19 cellular contexts compared by ENCODE assay signal in the genomic region with DNA sequence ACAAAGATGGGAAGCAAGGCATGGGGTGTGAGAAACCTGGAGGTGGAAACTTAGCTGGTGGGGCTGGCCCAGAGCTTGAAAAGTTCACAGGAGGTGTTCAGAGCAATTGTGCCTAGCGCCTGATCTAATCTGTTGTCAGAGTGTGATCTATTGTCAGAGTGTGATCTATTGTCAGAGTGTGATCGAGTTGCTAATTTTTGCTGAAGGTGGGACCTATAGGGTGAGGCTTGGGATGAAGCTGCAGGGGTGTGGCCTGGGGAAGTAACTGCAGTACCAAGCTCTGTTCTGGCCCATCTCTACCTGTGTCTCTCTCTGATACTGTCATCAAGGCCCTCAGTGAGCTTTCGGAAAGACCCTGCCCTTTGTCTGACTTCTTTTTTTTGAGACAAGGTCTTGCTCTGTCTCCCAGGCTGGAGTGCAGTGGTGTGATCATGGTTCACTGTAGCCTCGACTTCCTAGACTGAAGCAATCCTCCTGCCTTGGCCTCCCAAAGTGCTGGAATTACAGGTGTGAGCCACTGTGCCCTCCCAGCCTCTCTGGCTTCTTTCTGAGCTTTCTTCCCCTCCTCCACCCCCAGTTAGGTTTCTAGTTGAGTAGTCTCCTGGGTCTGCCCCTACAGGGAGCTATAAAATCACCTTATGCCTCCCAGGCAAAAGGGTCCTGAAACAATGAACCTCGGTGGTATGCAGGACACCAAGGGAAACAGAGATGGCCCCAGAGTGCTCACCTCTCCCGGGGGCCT. TPM values are rescaled to one million over a fixed set of nuclear protein-coding genes. Genes with fewer than 3 reads are reported as not detected.
DNase-seq lines count a peak whose midpoint lies in the region; ATAC-seq, FAIRE-seq and TF ChIP-seq lines count a peak whose summit lies in the region.
"Had no signal": no experiment of that assay in that cellular context is flagged by ENCODE, and none has a peak within 500 bp of the region (broad histone marks: within the 10 kb centered on the region; RNA-seq: fewer than 3 reads in every experiment).

No MANE protein-coding gene starts in this region.

- DNase-seq in CD4-positive, CD25-positive, alpha-beta regulatory T cell = no peak
- DNase-seq in GM12878 (ENCODE audit: low read depth, low spot score) (no peak), neuronal stem cell (ENCODE audit: low spot score) (no peak), SW480 (ENCODE audit: low spot score) (no peak), ureter (ENCODE audit: low spot score) (no peak)
- DNase-seq: activated CD4-positive, alpha-beta memory T cell treated with anti-CD3 and anti-CD28 coated beads, Interleukin-2, amount 10 ng/mL, durations not matched to agents 7 days and 5 days; DMS 273 treated with DMSO at 0.1 percent for 48 hours; effector CD8-positive, alpha-beta T cell; GF-D8; Kasumi-1; left ventricle myocardium inferior; NCI-H1092 treated with DMSO at 0.1 percent for 48 hours; Peyer's patch; sigmoid colon; stomach; uterus had no signal

- no TSS peak for BruUV-seq in GM12878 (replicated peaks; lab: Mats Ljungman, UMichigan)

- H3K9ac ChIP-seq in GM12878 (ENCODE audit: control insufficient read depth, insufficient read depth, low read length) (no peak overlapping the region), neuronal stem cell (ENCODE audit: low read depth, low read length, poor library complexity) (no peak overlapping the region)

- FAIRE-seq in GM12878 (lab: Jason Lieb, UNC) = no peak
- FAIRE-seq: GM12891 had no signal

- H2BK12ac ChIP-seq in neuronal stem cell (ENCODE audit: low read length) = no peak overlapping the region

- intact Hi-C loops in GM12878 (cut with micrococcal nuclease; ENCODE audit: unreplicated experiment) = no loop called here

- H3K4me2 ChIP-seq in GM12878 (ENCODE audit: control insufficient read depth, insufficient read depth) (no peak overlapping the region), neuronal stem cell (ENCODE audit: insufficient read depth, low read length, poor library complexity, severe bottlenecking) (no peak overlapping the region)

- H3K36me3 ChIP-seq in CD4-positive, CD25-positive, alpha-beta regulatory T cell (ENCODE audit: control insufficient read depth, insufficient read depth, low read length) = no peaks in the 10 kb centered on the region
- H3K36me3 ChIP-seq in GM12878 (ENCODE audit: control insufficient read depth in 2 of 2, insufficient read depth in 2 of 2, low read length in 1 of 2) (no peaks in the 10 kb centered on the region), neuronal stem cell (replicated peaks in 1 of 2; ENCODE audit: control insufficient read depth in 2 of 2, insufficient read depth in 2 of 2, low read length in 2 of 2) (no peaks in the 10 kb centered on the region)
- H3K36me3 ChIP-seq: left ventricle myocardium inferior, Peyer's patch, sigmoid colon, stomach, uterus had no signal

- TF ChIP-seq EP300 in GM12878 (IDR thresholded peaks at IDR 0.05; ENCODE audit: borderline replicate concordance in 1 of 2, control insufficient read depth in 1 of 2, low read depth in 2 of 2, low read length in 2 of 2) = no peak

- CTCF ChIA-PET in GM12878 (lab: Yijun Ruan, JAX) = interaction anchor here (0.9 to 2.4 kb wide), 4 partner anchors 11 to 81 kb away, joined by 3 to 16 read pairs (median 4); no protein-coding TSS in a partner anchor

- peaks cover 5% of the 10 kb centered on the region for H3K27me3 Mint-ChIP-seq in CD4-positive, CD25-positive, alpha-beta regulatory T cell

- peak overlapping the region; percentile 88 for H3K18ac ChIP-seq in neuronal stem cell (ENCODE audit: low read length)

- TF ChIP-seq POLR2A in GM12878 (IDR thresholded peaks at IDR 0.05; ENCODE audit: low read depth, low read length) = no peak

- H2BK15ac ChIP-seq in neuronal stem cell (ENCODE audit: low read length) = peak overlapping the region; percentile 83

- no peak overlapping the region for H3K27ac ChIP-seq in CD4-positive, CD25-positive, alpha-beta regulatory T cell (ENCODE audit: insufficient read depth, low read length, poor library complexity, severe bottlenecking)
- H3K27ac ChIP-seq in GM12878 (ENCODE audit: control insufficient read depth, insufficient read depth) (no peak overlapping the region), neuronal stem cell (replicated peaks; ENCODE audit: low read length) (no peak overlapping the region)
- H3K27ac ChIP-seq: left ventricle myocardium inferior, Peyer's patch, sigmoid colon, stomach, uterus had no signal

- H3K4me3 ChIP-seq in CD4-positive, CD25-positive, alpha-beta regulatory T cell (ENCODE audit: low read depth, low read length) = no peak overlapping the region
- no peak overlapping the region for H3K4me3 ChIP-seq in GM12878
- no peak overlapping the region for H3K4me3 ChIP-seq in neuronal stem cell (ENCODE audit: low read length in 2 of 2)
- H3K4me3 ChIP-seq: left ventricle myocardium inferior, Peyer's patch, sigmoid colon, stomach, uterus had no signal

- 0% methylated on average over 6 of the region's 6 CpGs for WGBS in GM12878 (ENCODE audit: insufficient coverage, insufficient replicate concordance, low lambda C conversion rate, missing lambda C conversion rate)
- no CpG with 5 or more reads among the region's 6 CpGs for WGBS in neuronal stem cell (ENCODE audit: extremely low coverage in 2 of 2, insufficient read length in 2 of 2, insufficient replicate concordance in 1 of 2), 2 donors

- no peaks in the 10 kb centered on the region for H3K9me3 ChIP-seq in CD4-positive, CD25-positive, alpha-beta regulatory T cell (ENCODE audit: control insufficient read depth in 2 of 2, low read length in 2 of 2)
- H3K9me3 ChIP-seq in GM12878 (replicated peaks; ENCODE audit: control insufficient read depth, insufficient read depth, low read length) (no peaks in the 10 kb centered on the region), neuronal stem cell (replicated peaks in 1 of 2; ENCODE audit: control insufficient read depth in 2 of 2, insufficient read depth in 1 of 2, low read depth in 1 of 2, low read length in 2 of 2) (no peaks in the 10 kb centered on the region)
- H3K9me3 ChIP-seq: left ventricle myocardium inferior, Peyer's patch, sigmoid colon, stomach, uterus had no signal

- no peaks in the 10 kb centered on the region for H4K20me1 ChIP-seq in GM12878 (ENCODE audit: control insufficient read depth, insufficient read depth)

- H3K27ac Mint-ChIP-seq in CD4-positive, CD25-positive, alpha-beta regulatory T cell = peak overlapping the region in 2 of 3 donors; percentile 4 to 17
- H3K27ac Mint-ChIP-seq: activated CD4-positive, alpha-beta memory T cell treated with anti-CD3 and anti-CD28 coated beads, Interleukin-2, amount 10 ng/mL, durations not matched to agents 7 days and 5 days had no signal

- no peak overlapping the region for H4K8ac ChIP-seq in neuronal stem cell (ENCODE audit: low read depth, low read length)

- H3K4ac ChIP-seq in neuronal stem cell (ENCODE audit: low read length) = no peak overlapping the region

- in situ Hi-C loops in GM12878 (cut with MboI) = no loop called here

- no peaks in the 10 kb centered on the region for H3K4me1 ChIP-seq in CD4-positive, CD25-positive, alpha-beta regulatory T cell (ENCODE audit: control insufficient read depth, insufficient read depth, low read length, poor library complexity, severe bottlenecking)
- H3K4me1 ChIP-seq in GM12878 (ENCODE audit: control insufficient read depth, insufficient read depth, low read length) (no peaks in the 10 kb centered on the region; the same call in 1 of the 2 replicates), neuronal stem cell (ENCODE audit: control insufficient read depth in 2 of 2, insufficient read depth in 1 of 2, low read depth in 1 of 2, low read length in 2 of 2) (peaks cover 30 to 46% of the 10 kb centered on the region in 2 donors)
- H3K4me1 ChIP-seq: uterus had no signal

- no peak for ATAC-seq in CD4-positive, CD25-positive, alpha-beta regulatory T cell (ENCODE audit: low read depth in 2 of 2)
- ATAC-seq in GM18511 (IDR thresholded peaks at IDR 0.05; ENCODE audit: unreplicated experiment) (peak; percentile 41), GM12878 (peak; percentile 62), HG02623 (IDR thresholded peaks at IDR 0.05; ENCODE audit: unreplicated experiment) (no peak)

- RAD21 ChIA-PET in GM12878 (lab: Charles Lee; ENCODE audit: unreplicated experiment) = interaction anchor here (1.6 to 1.8 kb wide), 3 partner anchors 53 to 58 kb away, joined by 5 to 21 read pairs (median 11); no protein-coding TSS in a partner anchor

- no peak overlapping the region for H3K23ac ChIP-seq in neuronal stem cell (ENCODE audit: low read depth, low read length, poor library complexity)

- peaks cover 0 to 1% (median 0%) of the 10 kb centered on the region in 7 donors for H3K9me3 Mint-ChIP-seq in CD4-positive, CD25-positive, alpha-beta regulatory T cell
- H3K9me3 Mint-ChIP-seq: activated CD4-positive, alpha-beta memory T cell treated with anti-CD3 and anti-CD28 coated beads, Interleukin-2, amount 10 ng/mL, durations not matched to agents 7 days and 5 days had no signal

- no peak for TF ChIP-seq CTCF in GM12878 (IDR thresholded peaks at IDR 0.05 in 2 of 3, conservative IDR thresholded peaks at IDR 0.05 in 1 of 3; ENCODE audit: control insufficient read depth in 2 of 3, extremely low read depth in 1 of 3, insufficient read depth in 1 of 3, low read depth in 3 of 3, low read length in 3 of 3)

- H2AFZ ChIP-seq in GM12878 (ENCODE audit: control insufficient read depth, low read depth, low read length) (no peak overlapping the region), neuronal stem cell (ENCODE audit: low read length) (no peak overlapping the region)

- H3K79me1 ChIP-seq in neuronal stem cell (ENCODE audit: low read depth, low read length) = peaks cover 8% of the 10 kb centered on the region

- no peaks in the 10 kb centered on the region for H3K27me3 ChIP-seq in CD4-positive, CD25-positive, alpha-beta regulatory T cell (ENCODE audit: control insufficient read depth, insufficient read depth, low read length)
- peaks cover 0 to 5% of the 10 kb centered on the region in 2 experiments; a peak in 1 of 4 replicates for H3K27me3 ChIP-seq in GM12878 (replicated peaks in 1 of 2; ENCODE audit: control insufficient read depth in 2 of 2, insufficient read depth in 2 of 2, low read length in 1 of 2)
- H3K27me3 ChIP-seq in neuronal stem cell (ENCODE audit: control insufficient read depth in 3 of 3, insufficient read depth in 3 of 3, low read depth in 1 of 3, low read length in 3 of 3) = no peaks in the 10 kb centered on the region
- H3K27me3 ChIP-seq: Peyer's patch, sigmoid colon, stomach, uterus had no signal

- H4K91ac ChIP-seq in neuronal stem cell (ENCODE audit: low read depth, low read length, poor library complexity) = peak overlapping the region; percentile 75

- no peak overlapping the region for H3K14ac ChIP-seq in neuronal stem cell (ENCODE audit: low read length)

- peaks cover 0 to 13% (median 3%) of the 10 kb centered on the region in 4 donors for H3K4me1 Mint-ChIP-seq in CD4-positive, CD25-positive, alpha-beta regulatory T cell

- POLR2A ChIA-PET in GM12878 (lab: Charles Lee) = interaction anchor here (0.5 to 0.8 kb wide), 2 partner anchors 54 to 559 kb away, joined by 3 to 4 read pairs; no protein-coding TSS in a partner anchor

- H2AK5ac ChIP-seq in neuronal stem cell (ENCODE audit: low read depth, low read length) = peak overlapping the region; percentile 58

- H2BK120ac ChIP-seq in neuronal stem cell (ENCODE audit: low read depth, low read length) = peak overlapping the region; percentile 7

- H3K79me2 ChIP-seq in GM12878 (ENCODE audit: control insufficient read depth, insufficient read depth, low read length) = no peaks in the 10 kb centered on the region

- TF ChIP-seq RAD21 in GM12878 (IDR thresholded peaks at IDR 0.05; ENCODE audit: insufficient read depth, low read depth, low read length) = no peak

- no peaks in the 10 kb centered on the region for H3K36me3 Mint-ChIP-seq in CD4-positive, CD25-positive, alpha-beta regulatory T cell

- no peak overlapping the region for H3K4me3 Mint-ChIP-seq in CD4-positive, CD25-positive, alpha-beta regulatory T cell
- H3K4me3 Mint-ChIP-seq: activated CD4-positive, alpha-beta memory T cell treated with anti-CD3 and anti-CD28 coated beads, Interleukin-2, amount 10 ng/mL, durations not matched to agents 7 days and 5 days had no signal

- H2BK5ac ChIP-seq in neuronal stem cell (ENCODE audit: low read length) = peak overlapping the region; percentile 70

- SMC1A ChIA-PET in GM12878 (lab: Charles Lee; ENCODE audit: uncharacterized antibody, unreplicated experiment) = interaction anchor here (1.2 to 2.6 kb wide), 3 partner anchors 13 to 56 kb away, joined by 4 to 12 read pairs (median 4); no protein-coding TSS in a partner anchor

RNA-seq across cellular contexts. Expression of a gene that starts 17.5 kb away (rescaled TPM):
- total RNA-seq in CD4-positive, CD25-positive, alpha-beta regulatory T cell = 3.4 TPM
- under 1 TPM in 1 of 4 donors, not detected in 3; 0.35 TPM for polyA plus RNA-seq in CD4-positive, CD25-positive, alpha-beta regulatory T cell
- total RNA-seq in GM12878 (2013; cell fraction: nucleolus; rRNA removed) = 0.59 and 0.86 TPM in 2 replicates
- total RNA-seq in GM12878 (2014; rRNA removed) (0.11 and 0.23 TPM in 2 replicates), GM12878 (2014; rRNA removed; fragmentation: Illumina TruSeq; extraction: Trizol) (not detected in 2 replicates), GM12878 (2021) (0.15 and 0.21 TPM in 2 replicates), ureter (8.4 TPM)
- polyA plus RNA-seq in GM12878 (2011; ENCODE audit: low read depth) = not detected
- polyA plus RNA-seq in GM12878 (2011; rRNA removed) (0.04 and 0.27 TPM in 2 replicates), GM12878 (2014; fragmentation: Illumina TruSeq; extraction: Trizol) (0.32 TPM in 1 of 2 replicates, not detected in the other), GM12878 (2014; fragmentation: Nextera tagmentation; extraction: Ambion mirVana) (under 1 TPM; 0.09 to 0.31 TPM), GM12878 (2014; rRNA removed) (0.08 and 0.13 TPM in 2 replicates), GM12878 (2016; fragmentation: Nextera tagmentation; extraction: Ambion mirVana) (not detected)
- polyA plus RNA-seq in GM12878 (2011; cell fraction: cytosol; rRNA removed) = 0.25 and 0.33 TPM in 2 replicates
- polyA plus RNA-seq in GM12878 (2011; cell fraction: nucleus; rRNA removed) = 0.18 and 0.27 TPM in 2 replicates
- polyA plus RNA-seq in GM12878 (2012) = 0.10 TPM in 1 of 2 replicates, not detected in the other
- polyA minus RNA-seq in GM12878 (2011; rRNA and poly(A)+ RNA removed) = 0.36 TPM in 1 of 2 replicates, not detected in the other
- 1.2 TPM in 1 of 2 replicates, not detected in the other for polyA minus RNA-seq in GM12878 (2011; cell fraction: cytosol; rRNA and poly(A)+ RNA removed)
- not detected in 2 replicates for polyA minus RNA-seq in GM12878 (2011; cell fraction: nucleus; rRNA and poly(A)+ RNA removed)
- 18.2 TPM for polyA plus RNA-seq in neuronal stem cell (2013, experiment 1 of 2)
- polyA plus RNA-seq in neuronal stem cell (2013, experiment 2 of 2) = 16.8 TPM

Comparison
In these comparisons a context has a peak if more than half of its experiments do, and no peak if none do; other contexts are left out.
1. ATAC-seq: peak in GM18511 (single experiment) and GM12878 (single experiment); none in CD4-positive, CD25-positive, alpha-beta regulatory T cell (0 of 2) and HG02623 (single experiment).